Comparison of ENCODE assay signal across 1 cellular context in genomic region chr16:81604960-81605383, GRCh38.
TF ChIP-seq lines count a peak whose summit lies in the region.

No MANE protein-coding gene starts in this region.

TF ChIP-seq in GM23338, 12 proteins besides CTCF, POLR2A, EP300 and RAD21 (continued from another document):
- TF ChIP-seq ZNF462 (CRISPR knock-in tag; IDR thresholded peaks at IDR 0.05) (no peak), POLR2AphosphoS5 (IDR thresholded peaks at IDR 0.05; ENCODE audit: low read depth) (no peak)
